Comparison of ENCODE assay signal across 8 cellular contexts in genomic region chr3:197737319-197737649, GRCh38. TPM values are rescaled to one million over a fixed set of nuclear protein-coding genes. Genes with fewer than 3 reads are reported as not detected.
DNase-seq lines count a peak whose midpoint lies in the region; ATAC-seq and TF ChIP-seq lines count a peak whose summit lies in the region.

No MANE protein-coding gene starts in this region.

- no peaks in the 10 kb centered on the region for H3K9me2 ChIP-seq in SK-N-SH

- POLR2A ChIA-PET in SK-N-SH (lab: Yijun Ruan, JAX): interaction anchor here (0.6 kb wide), 1 partner anchor 12 kb away, joined by 3 read pairs; no protein-coding TSS in a partner anchor

- H3K4me3 ChIP-seq in H7 (ENCODE audit: insufficient read depth, low read depth, low read length) (peak overlapping the region; percentile 80), SK-N-SH (ENCODE audit: low read depth in 2 of 2, low read length in 1 of 2) (peak overlapping the region; percentile 70 to 99), foreskin fibroblast (ENCODE audit: low read depth in 1 of 2, low read length in 2 of 2) (peak overlapping the region; percentile 84 to 88), sigmoid colon (peak overlapping the region; percentile 84 to 98 (median 96))

- H3K36me3 ChIP-seq in H7 (replicated peaks; ENCODE audit: control insufficient read depth, insufficient read depth, low read length) (no peaks in the 10 kb centered on the region), SK-N-SH (replicated peaks in 1 of 2; ENCODE audit: control insufficient read depth in 1 of 2, insufficient read depth in 2 of 2, low read length in 1 of 2) (no peaks in the 10 kb centered on the region), sigmoid colon (no peaks in the 10 kb centered on the region)

- WGBS in SK-N-SH (ENCODE audit: low lambda C conversion rate): under 1% methylated on average over 6 of the region's 6 CpGs
- WGBS in sigmoid colon, 2 donors: 0 to 1% methylated on average over 6 of the region's 6 CpGs

- H3K9ac ChIP-seq in SK-N-SH: peak overlapping the region; percentile 79

- H3K9me3 ChIP-seq in SK-N-SH (no peaks in the 10 kb centered on the region), sigmoid colon (no peaks in the 10 kb centered on the region)

- H2AFZ ChIP-seq in SK-N-SH (ENCODE audit: low read depth): peak overlapping the region; percentile 100

- no peaks in the 10 kb centered on the region for H4K20me1 ChIP-seq in SK-N-SH (ENCODE audit: insufficient read depth)

- peak overlapping the region; percentile 95 for H3K4me2 ChIP-seq in SK-N-SH

- TF ChIP-seq CTCF in SK-N-SH (IDR thresholded peaks at IDR 0.05): no peak
- TF ChIP-seq CTCF in foreskin fibroblast (IDR thresholded peaks at IDR 0.05; ENCODE audit: low read depth, low read length): no peak
- no peak for TF ChIP-seq CTCF in sigmoid colon (IDR thresholded peaks at IDR 0.05)

- no peak for ATAC-seq in GM18873 (IDR thresholded peaks at IDR 0.05; ENCODE audit: low FRiP score, unreplicated experiment)

- TF ChIP-seq EP300 in SK-N-SH (IDR thresholded peaks at IDR 0.05; ENCODE audit: borderline replicate concordance in 1 of 2, low read depth in 1 of 2, low read length in 1 of 2): no peak
- TF ChIP-seq EP300 in sigmoid colon (IDR thresholded peaks at IDR 0.05): no peak

- peaks cover 36% of the 10 kb centered on the region for H3K79me2 ChIP-seq in SK-N-SH (ENCODE audit: insufficient read depth)

- peaks cover 0 to 10% of the 10 kb centered on the region in 2 experiments; a peak in 1 of 4 replicates for H3K4me1 ChIP-seq in SK-N-SH (ENCODE audit: control insufficient read depth in 1 of 2, insufficient read depth in 2 of 2, low read depth in 1 of 2, low read length in 1 of 2)
- peaks cover 0 to 22% (median 22%) of the 10 kb centered on the region in 4 donors for H3K4me1 ChIP-seq in sigmoid colon

- peaks cover 4% of the 10 kb centered on the region for H3F3A ChIP-seq in SK-N-SH (replicated peaks; ENCODE audit: insufficient read depth)

- no peak for TF ChIP-seq POLR2A in sigmoid colon (IDR thresholded peaks at IDR 0.05)

- peak overlapping the region; percentile 68 to 73; a peak in 3 of 4 replicates for H3K27ac ChIP-seq in SK-N-SH (ENCODE audit: low read depth in 2 of 2, low read length in 1 of 2)
- H3K27ac ChIP-seq in sigmoid colon: peak overlapping the region; percentile 86 to 95 (median 92)

- CTCF ChIA-PET in SK-N-SH (lab: Yijun Ruan, JAX): interaction anchor here (0.9 kb wide), 1 partner anchor 12 kb away, joined by 3 read pairs; the partner anchor contains the start of gene FYTTD1

- intact Hi-C loops in sigmoid colon (cut with DNase I): loop anchor here (1.0 kb wide), 1 partner anchor 12 kb away; the partner anchor contains the start of gene FYTTD1

- H3K27me3 ChIP-seq in H7 (ENCODE audit: control insufficient read depth, insufficient read depth, low read length) (no peaks in the 10 kb centered on the region), SK-N-SH (ENCODE audit: insufficient read depth) (no peaks in the 10 kb centered on the region), sigmoid colon (no peaks in the 10 kb centered on the region)

- TF ChIP-seq RAD21 in SK-N-SH (IDR thresholded peaks at IDR 0.05; ENCODE audit: low read length): no peak

- no peak for DNase-seq in H7
- no peak for DNase-seq in SK-N-SH
- no peak for DNase-seq in foreskin fibroblast
- DNase-seq in sigmoid colon: no peak
- DNase-seq in T1000 (lab: John Stamatoyannopoulos, UW): no peak
- DNase-seq in NOMO-1 treated with DMSO at 0.1 percent for 48 hours (lab: John Stamatoyannopoulos, UW; ENCODE audit: unreplicated experiment): no peak
- no peak for DNase-seq in NCI-H446 treated with DMSO at 0.1 percent for 48 hours (lab: John Stamatoyannopoulos, UW)

TF ChIP-seq in SK-N-SH, 30 proteins besides CTCF, POLR2A, EP300 and RAD21:
- no peak for TF ChIP-seq FOSL2 (IDR thresholded peaks at IDR 0.05; ENCODE audit: borderline replicate concordance, low read depth)
- TF ChIP-seq SMC3 (IDR thresholded peaks at IDR 0.05; ENCODE audit: low read depth, low read length): no peak
- no peak for TF ChIP-seq CHD2 (IDR thresholded peaks at IDR 0.05; ENCODE audit: low read length, partially characterized antibody)
- no peak for TF ChIP-seq RCOR1 (IDR thresholded peaks at IDR 0.05; ENCODE audit: low read length)
- no peak for TF ChIP-seq TEAD4 (IDR thresholded peaks at IDR 0.05; ENCODE audit: borderline replicate concordance, insufficient read depth)
- no peak for TF ChIP-seq MAX (IDR thresholded peaks at IDR 0.05; ENCODE audit: low read depth)
- TF ChIP-seq IRF3 (IDR thresholded peaks at IDR 0.05; ENCODE audit: low read depth, low read length): no peak
- no peak for TF ChIP-seq SIN3A (IDR thresholded peaks at IDR 0.05; ENCODE audit: borderline replicate concordance, low read depth, low read length)
- no peak for TF ChIP-seq USF2 (IDR thresholded peaks at IDR 0.05; ENCODE audit: borderline replicate concordance, low read depth, low read length)
- TF ChIP-seq FOXJ3 (CRISPR knock-in tag; IDR thresholded peaks at IDR 0.05): no peak
- no peak for TF ChIP-seq TAF1 (IDR thresholded peaks at IDR 0.05; ENCODE audit: borderline replicate concordance, low read depth, low read length)
- TF ChIP-seq REST (IDR thresholded peaks at IDR 0.05; ENCODE audit: low read depth, low read length): no peak
- no peak for TF ChIP-seq JUND (IDR thresholded peaks at IDR 0.05)
- no peak for TF ChIP-seq POLR2AphosphoS5 (IDR thresholded peaks at IDR 0.05; ENCODE audit: low read depth, low read length)
- TF ChIP-seq YY1 (IDR thresholded peaks at IDR 0.05; ENCODE audit: low read depth): no peak
- no peak for TF ChIP-seq GABPA (IDR thresholded peaks at IDR 0.05; ENCODE audit: low read depth)
- no peak for TF ChIP-seq TCF12 (IDR thresholded peaks at IDR 0.05)

RNA-seq across cellular contexts. Expression of gene RUBCN, which starts 0.6 kb away (rescaled TPM):
- 9.6 and 15.5 TPM in 2 replicates for total RNA-seq in H7 (2014; rRNA removed; shearing (Covaris generic))
- 14.1 and 14.9 TPM in 2 replicates for polyA plus RNA-seq in SK-N-SH (2012; rRNA removed)
- 8.0 and 10.3 TPM in 2 replicates for polyA plus RNA-seq in SK-N-SH (2012; cell fraction: cytosol; rRNA removed)
- polyA plus RNA-seq in SK-N-SH (2012; cell fraction: nucleus; rRNA removed): 24.1 and 28.9 TPM in 2 replicates
- total RNA-seq in sigmoid colon: 10 to 100 TPM; 35.2 to 41.8 (median 36.6) TPM
- polyA plus RNA-seq in sigmoid colon: 10 to 100 TPM in 1 of 3 donors, 1 to 10 TPM in 2; 2.4 to 20.4 (median 5.5) TPM

RNA-seq across cellular contexts. Expression of gene FYTTD1, which starts 12.4 kb away (rescaled TPM):
- total RNA-seq in H7 (2014; rRNA removed; shearing (Covaris generic)): 13.5 and 17.7 TPM in 2 replicates
- 14.7 and 16.1 TPM in 2 replicates for polyA plus RNA-seq in SK-N-SH (2012; rRNA removed)
- 18.5 and 18.8 TPM in 2 replicates for polyA plus RNA-seq in SK-N-SH (2012; cell fraction: cytosol; rRNA removed)
- polyA plus RNA-seq in SK-N-SH (2012; cell fraction: nucleus; rRNA removed): 8.7 and 13.1 TPM in 2 replicates
- total RNA-seq in sigmoid colon: 10 to 100 TPM; 46.4 to 63.9 (median 51.8) TPM
- polyA plus RNA-seq in sigmoid colon: 10 to 100 TPM; 11.4 to 15.7 (median 13.2) TPM

RNA-seq across cellular contexts. Expression of gene LRCH3, which starts 53.8 kb away (rescaled TPM):
- total RNA-seq in H7 (2014; rRNA removed; shearing (Covaris generic)): 21.4 and 21.5 TPM in 2 replicates
- polyA plus RNA-seq in SK-N-SH (2012; rRNA removed) (22.6 and 29.7 TPM in 2 replicates), sigmoid colon (10 to 100 TPM in 1 of 3 donors, 1 to 10 TPM in 2; 4.8 to 15.7 (median 5.5) TPM)
- polyA plus RNA-seq in SK-N-SH (2012; cell fraction: cytosol; rRNA removed): 18.1 and 24.0 TPM in 2 replicates
- polyA plus RNA-seq in SK-N-SH (2012; cell fraction: nucleus; rRNA removed): 30.6 and 43.2 TPM in 2 replicates
- 100 to 1,000 TPM in 1 of 4 donors, 10 to 100 TPM in 3; 44.7 to 154 (median 49.4) TPM for total RNA-seq in sigmoid colon
